35 cellular contexts compared by ENCODE assay signal in genomic region chr6:40391851-40392595, GRCh38.
"Had no signal": no experiment of that assay in that cellular context is flagged by ENCODE, and none has a peak within 500 bp of the region (broad histone marks: within the 10 kb centered on the region; RNA-seq: fewer than 3 reads in every experiment).

No MANE protein-coding gene starts in this region.

- H3K9me3 ChIP-seq: ascending aorta, MG63, Peyer's patch had no signal

- H3K36me3 ChIP-seq: ascending aorta, cardiac muscle cell, MG63, Peyer's patch had no signal

- H3K9me3 Mint-ChIP-seq: activated CD4-positive, alpha-beta memory T cell treated with anti-CD3 and anti-CD28 coated beads for 36 hours; activated CD4-positive, alpha-beta T cell treated with anti-CD3 and anti-CD28 coated beads, Interleukin-2, amount 10 ng/mL, durations not matched to agents 24 days and 14 days; activated naive CD8-positive, alpha-beta T cell treated with anti-CD3 and anti-CD28 coated beads, Interleukin-2, amount 10 ng/mL, durations not matched to agents 7 days and 5 days; activated T-cell treated with anti-CD3 and anti-CD28 coated beads, Interleukin-2, amount 50 U/mL, for 72 hours; central memory CD8-positive, alpha-beta T cell; T-cell had no signal

- H3K27ac ChIP-seq: ascending aorta, cardiac muscle cell, Peyer's patch had no signal

- H3K27me3 ChIP-seq: ascending aorta, MG63, Peyer's patch had no signal

- H3K36me3 Mint-ChIP-seq: activated CD4-positive, alpha-beta memory T cell treated with anti-CD3 and anti-CD28 coated beads for 36 hours; activated CD8-positive, alpha-beta memory T cell treated with anti-CD3 and anti-CD28 coated beads, Interleukin-2, amount 10 ng/mL, durations not matched to agents 7 days and 5 days; activated naive CD8-positive, alpha-beta T cell treated with anti-CD3 and anti-CD28 coated beads, Interleukin-2, amount 10 ng/mL, durations not matched to agents 7 days and 5 days; IgD-negative memory B cell; T-cell had no signal

- H3K27ac Mint-ChIP-seq: activated CD4-positive, alpha-beta memory T cell treated with anti-CD3 and anti-CD28 coated beads for 36 hours; activated CD8-positive, alpha-beta memory T cell treated with anti-CD3 and anti-CD28 coated beads, Interleukin-2, amount 10 ng/mL, durations not matched to agents 7 days and 5 days; activated T-helper 17 cell treated with anti-CD3 and anti-CD28 coated beads, Interleukin-2, amount 50 U/mL, for 72 hours; IgD-negative memory B cell had no signal

- DNase-seq: activated CD4-positive, alpha-beta memory T cell treated with anti-CD3 and anti-CD28 coated beads for 36 hours; activated CD8-positive, alpha-beta memory T cell treated with anti-CD3 and anti-CD28 coated beads, Interleukin-2, amount 10 ng/mL, durations not matched to agents 7 days and 5 days; activated effector memory CD4-positive, alpha-beta T cell treated with anti-CD3 and anti-CD28 coated beads, Interleukin-2, amount 50 U/mL, for 16 hours; activated naive CD4-positive, alpha-beta T cell; activated naive CD4-positive, alpha-beta T cell treated with anti-CD3 and anti-CD28 coated beads, Interleukin-2, amount 50 U/mL, for 16 hours; activated naive CD8-positive, alpha-beta T cell treated with anti-CD3 and anti-CD28 coated beads, Interleukin-2, amount 10 ng/mL, durations not matched to agents 7 days and 5 days; activated T-cell treated with anti-CD3 and anti-CD28 coated beads, Interleukin-2, amount 50 U/mL, for 1 hour; activated T-cell treated with anti-CD3 and anti-CD28 coated beads, Interleukin-2, amount 50 U/mL, for 72 hours; amygdala; Kasumi-1; KBM-7; MG63; NCI-H1048; NCI-H1105 treated with DMSO at 0.1 percent for 48 hours; NCI-H1436; NCI-H1694; NCI-H1930; NCI-H2081 treated with DMSO at 0.1 percent for 48 hours; NCI-H510A; NCI-H526; NCI-H748 treated with DMSO at 0.1 percent for 48 hours; NK-92 treated with Interleukin-12 subunit alpha and Interleukin-12 subunit beta, amount 100 ng/mL, for 24 hours; PC-3; Peyer's patch; RPMI8226; SIG-M5; T1000 had no signal

- H3K4me1 Mint-ChIP-seq: IgD-negative memory B cell had no signal

- H3K4me1 ChIP-seq: ascending aorta, Peyer's patch had no signal

- H3K4me3 Mint-ChIP-seq: activated CD4-positive, alpha-beta memory T cell treated with anti-CD3 and anti-CD28 coated beads for 36 hours; activated CD8-positive, alpha-beta memory T cell treated with anti-CD3 and anti-CD28 coated beads, Interleukin-2, amount 10 ng/mL, durations not matched to agents 7 days and 5 days; activated naive CD8-positive, alpha-beta T cell treated with anti-CD3 and anti-CD28 coated beads, Interleukin-2, amount 10 ng/mL, durations not matched to agents 7 days and 5 days; activated T-cell treated with anti-CD3 and anti-CD28 coated beads, Interleukin-2, amount 50 U/mL, for 72 hours; activated T-helper 17 cell treated with anti-CD3 and anti-CD28 coated beads, Interleukin-2, amount 50 U/mL, for 72 hours; IgD-negative memory B cell had no signal

- ATAC-seq: activated CD8-positive, alpha-beta memory T cell treated with anti-CD3 and anti-CD28 coated beads, Interleukin-2, amount 10 ng/mL, durations not matched to agents 7 days and 5 days; activated T-cell treated with anti-CD3 and anti-CD28 coated beads, Interleukin-2, amount 50 U/mL, for 72 hours; activated T-helper 17 cell treated with anti-CD3 and anti-CD28 coated beads, Interleukin-2, amount 50 U/mL, for 72 hours; PC-3; SK-N-SH treated with all-trans-retinoic acid at 6 μM for 48 hours had no signal

- H3K4me3 ChIP-seq: ascending aorta, cardiac muscle cell, MG63, Peyer's patch had no signal
